16 cellular contexts compared by ENCODE assay signal in genomic region chrX:103092942-103093341, GRCh38. TPM values are rescaled to one million over a fixed set of nuclear protein-coding genes. Genes with fewer than 3 reads are reported as not detected.
"Had no signal": no experiment of that assay in that cellular context is flagged by ENCODE, and none has a peak within 500 bp of the region (broad histone marks: within the 10 kb centered on the region; RNA-seq: fewer than 3 reads in every experiment).

TSS of gene NXF3 (minus strand) at chrX:103093143. CDS start at chrX:103093023, 120 bp downstream.

- H3K27me3 Mint-ChIP-seq: activated naive CD8-positive, alpha-beta T cell treated with anti-CD3 and anti-CD28 coated beads, Interleukin-2, amount 50 U/mL, for 24 hours; progenitor cell of endocrine pancreas; type B pancreatic cell had no signal

- H3K4me1 ChIP-seq: colonic mucosa, esophagus squamous epithelium had no signal

- H3K9me3 Mint-ChIP-seq: activated CD4-positive, alpha-beta memory T cell treated with anti-CD3 and anti-CD28 coated beads, Interleukin-2, amount 10 ng/mL, durations not matched to agents 7 days and 5 days; activated naive CD8-positive, alpha-beta T cell treated with anti-CD3 and anti-CD28 coated beads, Interleukin-2, amount 50 U/mL, for 24 hours; natural killer cell; stimulated activated effector memory CD8-positive, alpha-beta T cell treated with anti-CD3 and anti-CD28 coated beads, Interleukin-12 subunit alpha, Interleukin-12 subunit beta, amount 100 ng/mL, for 72 hours; type B pancreatic cell had no signal

- H3K27ac ChIP-seq: cardiac muscle cell, colonic mucosa, esophagus squamous epithelium had no signal

- H3K4me1 Mint-ChIP-seq: activated CD4-positive, alpha-beta memory T cell treated with anti-CD3 and anti-CD28 coated beads, Interleukin-2, amount 10 ng/mL, durations not matched to agents 7 days and 5 days; activated naive CD8-positive, alpha-beta T cell treated with anti-CD3 and anti-CD28 coated beads, Interleukin-2, amount 50 U/mL, for 24 hours; natural killer cell; stimulated activated effector memory CD8-positive, alpha-beta T cell treated with anti-CD3 and anti-CD28 coated beads, Interleukin-12 subunit alpha, Interleukin-12 subunit beta, amount 100 ng/mL, for 72 hours had no signal

- H3K27ac Mint-ChIP-seq: activated CD4-positive, alpha-beta memory T cell treated with anti-CD3 and anti-CD28 coated beads, Interleukin-2, amount 10 ng/mL, durations not matched to agents 7 days and 5 days; activated naive CD8-positive, alpha-beta T cell treated with anti-CD3 and anti-CD28 coated beads, Interleukin-2, amount 50 U/mL, for 24 hours; natural killer cell; progenitor cell of endocrine pancreas; stimulated activated effector memory CD8-positive, alpha-beta T cell treated with anti-CD3 and anti-CD28 coated beads, Interleukin-12 subunit alpha, Interleukin-12 subunit beta, amount 100 ng/mL, for 72 hours; type B pancreatic cell had no signal

- H3K9me3 ChIP-seq: colonic mucosa, esophagus squamous epithelium, mucosa of descending colon had no signal

- H3K4me3 ChIP-seq: cardiac muscle cell, colonic mucosa, esophagus squamous epithelium, mucosa of descending colon had no signal

- H3K36me3 ChIP-seq: cardiac muscle cell, colonic mucosa, esophagus squamous epithelium had no signal

- H3K27me3 ChIP-seq: cardiac muscle cell, colonic mucosa, esophagus squamous epithelium had no signal

- DNase-seq: activated CD4-positive, alpha-beta memory T cell treated with anti-CD3 and anti-CD28 coated beads, Interleukin-2, amount 10 ng/mL, durations not matched to agents 7 days and 5 days; activated naive CD8-positive, alpha-beta T cell treated with anti-CD3 and anti-CD28 coated beads, Interleukin-2, amount 50 U/mL, for 24 hours; activated T-cell treated with anti-CD3 and anti-CD28 coated beads, Interleukin-2, amount 50 U/mL, for 48 hours; colonic mucosa; esophagus squamous epithelium; foreskin fibroblast; left cardiac atrium; mucosa of descending colon; natural killer cell; right cardiac atrium; small intestine; T-helper 2 cell had no signal

- H3K4me3 Mint-ChIP-seq: activated CD4-positive, alpha-beta memory T cell treated with anti-CD3 and anti-CD28 coated beads, Interleukin-2, amount 10 ng/mL, durations not matched to agents 7 days and 5 days; activated naive CD8-positive, alpha-beta T cell treated with anti-CD3 and anti-CD28 coated beads, Interleukin-2, amount 50 U/mL, for 24 hours; natural killer cell; stimulated activated effector memory CD8-positive, alpha-beta T cell treated with anti-CD3 and anti-CD28 coated beads, Interleukin-12 subunit alpha, Interleukin-12 subunit beta, amount 100 ng/mL, for 72 hours; type B pancreatic cell had no signal

- ATAC-seq: activated naive CD8-positive, alpha-beta T cell treated with anti-CD3 and anti-CD28 coated beads, Interleukin-2, amount 50 U/mL, for 24 hours; left cardiac atrium; mucosa of descending colon; natural killer cell; right cardiac atrium; stimulated activated effector memory CD8-positive, alpha-beta T cell treated with anti-CD3 and anti-CD28 coated beads, Interleukin-12 subunit alpha, Interleukin-12 subunit beta, amount 100 ng/mL, for 72 hours had no signal

- H3K36me3 Mint-ChIP-seq: natural killer cell; stimulated activated effector memory CD8-positive, alpha-beta T cell treated with anti-CD3 and anti-CD28 coated beads, Interleukin-12 subunit alpha, Interleukin-12 subunit beta, amount 100 ng/mL, for 72 hours; type B pancreatic cell had no signal

RNA-seq across cellular contexts. Expression of gene NXF3, which starts in this region (rescaled TPM):
- total RNA-seq: activated CD4-positive, alpha-beta memory T cell treated with anti-CD3 and anti-CD28 coated beads, Interleukin-2, amount 10 ng/mL, durations not matched to agents 7 days and 5 days; natural killer cell; progenitor cell of endocrine pancreas had no signal
- polyA plus RNA-seq: cardiac muscle cell had no signal
